In the genomic region with DNA sequence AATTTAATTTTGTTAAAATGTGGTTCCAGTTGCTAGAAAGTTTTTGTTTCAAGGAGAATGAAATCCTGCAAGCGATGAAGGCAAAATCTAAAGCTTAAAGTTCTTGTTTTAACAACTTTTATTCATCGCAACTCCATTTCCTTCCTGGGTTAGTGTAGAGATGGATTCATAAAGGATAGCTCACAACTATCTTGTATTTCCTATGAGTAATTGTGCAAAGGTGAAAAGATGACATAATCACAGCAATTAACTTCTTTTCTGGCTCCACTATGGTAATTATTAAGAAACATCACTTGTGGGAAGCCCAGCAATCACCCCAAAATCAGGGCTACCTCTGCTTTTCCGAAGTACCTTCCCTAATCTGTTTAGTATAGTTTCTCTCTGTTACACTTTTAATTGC, we compare ENCODE assay signal across 28 cellular contexts.
"Had no signal": no experiment of that assay in that cellular context is flagged by ENCODE, and none has a peak within 500 bp of the region (broad histone marks: within the 10 kb centered on the region; RNA-seq: fewer than 3 reads in every experiment).

No MANE protein-coding gene starts in this region.

- FAIRE-seq: islet of Langerhans had no signal

- H3K4me3 ChIP-seq: gastrocnemius medialis, left ventricle myocardium inferior, lower lobe of right lung, mucosa of descending colon, right atrium auricular region, smooth muscle cell, suprapubic skin, transverse colon, upper lobe of right lung, uterus had no signal

- DNase-seq: cortex of kidney; foreskin fibroblast; gastrocnemius medialis; head of caudate nucleus; kidney glomerular epithelial cell; left colon; left ventricle myocardium inferior; lower lobe of right lung; mucosa of descending colon; naive B cell; stimulated activated CD4-positive, alpha-beta T cell treated with anti-CD3 and anti-CD28 coated beads, Interleukin-12 subunit alpha, Interleukin-12 subunit beta, amount 100 ng/mL, for 4 hours; stimulated activated CD4-positive, alpha-beta T cell treated with anti-CD3 and anti-CD28 coated beads, Interleukin-1b, Interleukin-23, amount 100 ng/mL, for 48 hours; stimulated activated CD4-positive, alpha-beta T cell treated with anti-CD3 and anti-CD28 coated beads, Interleukin-4, amount 100 ng/mL, for 1 hour; stimulated activated CD8-positive, alpha-beta memory T cell treated with anti-CD3 and anti-CD28 coated beads, Interleukin-4, amount 100 ng/mL, for 48 hours; stimulated activated naive CD4-positive, alpha-beta T cell; stimulated activated naive CD8-positive, alpha-beta T cell treated with anti-CD3 and anti-CD28 coated beads, Interleukin-15, amount 100 ng/mL, for 72 hours; transverse colon; upper lobe of right lung; uterus had no signal

- H3K4me1 ChIP-seq: lower lobe of right lung, parathyroid adenoma, right atrium auricular region, transverse colon, upper lobe of right lung, uterus had no signal

- H3K9ac ChIP-seq: parathyroid adenoma had no signal

- H3K27ac ChIP-seq: epithelial cell of prostate, gastrocnemius medialis, left ventricle myocardium inferior, lower lobe of right lung, parathyroid adenoma, right atrium auricular region, suprapubic skin, transverse colon, upper lobe of right lung, uterus had no signal

- H3K9me3 ChIP-seq: gastrocnemius medialis, left ventricle myocardium inferior, lower lobe of right lung, mucosa of descending colon, right atrium auricular region, suprapubic skin, transverse colon, upper lobe of right lung, uterus had no signal

- H3K36me3 ChIP-seq: gastrocnemius medialis, left ventricle myocardium inferior, lower lobe of right lung, right atrium auricular region, suprapubic skin, transverse colon, upper lobe of right lung, uterus had no signal

- H3K27me3 ChIP-seq: right atrium auricular region, suprapubic skin, transverse colon, upper lobe of right lung, uterus had no signal

- H3K79me2 ChIP-seq: parathyroid adenoma had no signal

- ATAC-seq: esophagus mucosa; gastrocnemius medialis; left colon; lower lobe of right lung; mucosa of descending colon; natural killer cell treated with Interleukin-12 subunit alpha and Interleukin-12 subunit beta and Interleukin-15 and Interleukin-18, amount 100 ng/mL, for 72 hours; sciatic nerve; stimulated activated naive CD8-positive, alpha-beta T cell treated with anti-CD3 and anti-CD28 coated beads, Interleukin-15, amount 100 ng/mL, for 72 hours; upper lobe of right lung had no signal

- H2AFZ ChIP-seq: parathyroid adenoma had no signal

- H3K4me2 ChIP-seq: smooth muscle cell had no signal
